Comparison of ENCODE assay signal across 13 cellular contexts in the genomic region with DNA sequence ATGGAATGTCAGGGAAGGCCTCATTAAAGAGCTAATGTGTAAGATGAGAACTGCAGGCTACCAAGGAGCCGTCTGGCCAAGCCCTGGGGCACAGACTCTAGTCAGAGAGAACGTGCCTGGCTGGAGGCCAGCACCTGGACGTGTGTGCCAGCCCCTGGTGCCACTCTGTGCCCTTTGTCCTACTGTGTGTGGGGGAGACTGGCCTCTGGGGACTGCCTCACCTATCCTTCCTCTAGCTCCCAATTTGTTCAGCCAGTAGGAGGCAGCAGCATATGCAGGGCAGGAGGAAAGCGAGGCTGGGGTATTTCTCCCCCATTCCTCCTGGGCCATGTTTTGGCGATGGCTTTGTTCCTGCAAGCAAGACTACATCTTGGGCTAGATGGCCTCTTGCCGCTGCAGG. TPM values are rescaled to one million over a fixed set of nuclear protein-coding genes. Genes with fewer than 3 reads are reported as not detected.
DNase-seq lines count a peak whose midpoint lies in the region; ATAC-seq, FAIRE-seq and TF ChIP-seq lines count a peak whose summit lies in the region.
"Had no signal": no experiment of that assay in that cellular context is flagged by ENCODE, and none has a peak within 500 bp of the region (broad histone marks: within the 10 kb centered on the region; RNA-seq: fewer than 3 reads in every experiment).

No MANE protein-coding gene starts in this region.

- no TSS peak for BruUV-seq in Calu3 (replicated peaks; lab: Mats Ljungman, UMichigan)

- no peak for TF ChIP-seq EP300 in Ishikawa (IDR thresholded peaks at IDR 0.05; ENCODE audit: borderline replicate concordance)

- H3K27ac Mint-ChIP-seq in Calu3 (ENCODE audit: unreplicated experiment) (no peak overlapping the region), WTC11 (no peak overlapping the region)
- H3K27ac Mint-ChIP-seq: dendritic cell treated with granulocyte-macrophage colony-stimulating factor and Interleukin-4, amounts not matched to agents 40 ng/mL and 50 ng/mL, for 4 days had no signal

- FAIRE-seq in GM12892 (lab: Jason Lieb, UNC) = no peak

- no peaks in the 10 kb centered on the region for H3K27me3 Mint-ChIP-seq in Calu3 (ENCODE audit: unreplicated experiment)
- no peaks in the 10 kb centered on the region for H3K27me3 Mint-ChIP-seq in WTC11 (ENCODE audit: low read depth)
- H3K27me3 Mint-ChIP-seq: CD4-positive, CD25-positive, alpha-beta regulatory T cell; dendritic cell treated with granulocyte-macrophage colony-stimulating factor and Interleukin-4, amounts not matched to agents 40 ng/mL and 50 ng/mL, for 4 days had no signal

- H3K9me3 Mint-ChIP-seq in Calu3 (ENCODE audit: low read depth, unreplicated experiment) (no peaks in the 10 kb centered on the region), WTC11 (peaks cover 12% of the 10 kb centered on the region)
- H3K9me3 Mint-ChIP-seq: dendritic cell treated with granulocyte-macrophage colony-stimulating factor and Interleukin-4, amounts not matched to agents 40 ng/mL and 50 ng/mL, for 4 days had no signal

- ATAC-seq in WTC11 (peak; percentile 72), left colon (peak; percentile 27)

- H3K4me1 Mint-ChIP-seq in Calu3 (ENCODE audit: low read depth, unreplicated experiment) (peaks cover 13% of the 10 kb centered on the region), WTC11 (no peaks in the 10 kb centered on the region)

- no peak for TF ChIP-seq POLR2A in GM12892 (IDR thresholded peaks at IDR 0.05; ENCODE audit: low read depth, low read length)

- peak; percentile 51 for DNase-seq in Calu3
- peak; percentile 50 for DNase-seq in WTC11 (ENCODE audit: low spot score)
- no peak for DNase-seq in left colon
- no peak for DNase-seq in activated CD4-positive, alpha-beta T cell treated with anti-CD3 and anti-CD28 coated beads, Interleukin-2, amount 50 U/mL, for 4 hours
- DNase-seq in GM12892 (ENCODE audit: insufficient read length) = no peak
- no peak for DNase-seq in mesenteric fat pad (ENCODE audit: low spot score)
- DNase-seq in RWPE1 (ENCODE audit: low spot score) = no peak
- DNase-seq: CD4-positive, CD25-positive, alpha-beta regulatory T cell; NCI-H510A treated with DMSO at 0.1 percent for 48 hours; sigmoid colon had no signal

- CTCF ChIA-PET in Calu3 (lab: Charles Lee) (interaction anchor here (0.6 to 1.7 kb wide), 7 partner anchors 12 to 619 kb away, joined by 3 to 9 read pairs (median 4); a partner anchor contains a TSS), WTC11 (lab: Charles Lee) (interaction anchor here (0.5 to 1.7 kb wide), 28 partner anchors 10 to 619 kb away, joined by 3 to 17 read pairs (median 5); a partner anchor contains a TSS), RWPE1 (lab: Yijun Ruan, JAX) (interaction anchor here (0.5 to 0.8 kb wide), 2 partner anchors 20 to 82 kb away, joined by 3 to 5 read pairs; no protein-coding TSS in a partner anchor)

- H3K4me3 Mint-ChIP-seq in Calu3 (ENCODE audit: low read depth, unreplicated experiment) (no peak overlapping the region), WTC11 (no peak overlapping the region)
- H3K4me3 Mint-ChIP-seq: CD4-positive, CD25-positive, alpha-beta regulatory T cell; dendritic cell treated with granulocyte-macrophage colony-stimulating factor and Interleukin-4, amounts not matched to agents 40 ng/mL and 50 ng/mL, for 4 days had no signal

- H3K36me3 Mint-ChIP-seq in Calu3 (ENCODE audit: insufficient read depth, unreplicated experiment) = peaks cover 7% of the 10 kb centered on the region
- H3K36me3 Mint-ChIP-seq in WTC11 = peaks cover 33% of the 10 kb centered on the region

- TF ChIP-seq RAD21 in Ishikawa (IDR thresholded peaks at IDR 0.05; ENCODE audit: low read depth) = peak; percentile 27; the same call in 1 of the 2 replicates

- intact Hi-C loops in Calu3 (cut with micrococcal nuclease; ENCODE audit: unreplicated experiment) (no loop called here), left colon (cut with DNase I, micrococcal nuclease) (no loop called here)

- no peak overlapping the region for H3K27ac ChIP-seq in RWPE1
- H3K27ac ChIP-seq: sigmoid colon, SK-N-MC had no signal

- TF ChIP-seq CTCF in Calu3 (IDR thresholded peaks at IDR 0.05; ENCODE audit: unreplicated experiment) = no peak
- TF ChIP-seq CTCF in WTC11 (IDR thresholded peaks at IDR 0.05) = 0 out of 2 replicates have a peak, but pooled peaks have one; percentile 29
- no peak for TF ChIP-seq CTCF in RWPE1 (conservative IDR thresholded peaks at IDR 0.05; ENCODE audit: low read depth)

- POLR2A ChIA-PET in WTC11 (lab: Charles Lee) (interaction anchor here (0.6 to 0.8 kb wide), 4 partner anchors 12 to 534 kb away, joined by 3 to 5 read pairs (median 4); no protein-coding TSS in a partner anchor), RWPE1 (lab: Yijun Ruan, JAX; ENCODE audit: low non-redundant PET) (no interaction called here)

TF ChIP-seq in Ishikawa, 13 proteins besides CTCF, POLR2A, EP300 and RAD21:
- TF ChIP-seq NFIC (IDR thresholded peaks at IDR 0.05) = peak; percentile 58
- TF ChIP-seq, protein P1, sequence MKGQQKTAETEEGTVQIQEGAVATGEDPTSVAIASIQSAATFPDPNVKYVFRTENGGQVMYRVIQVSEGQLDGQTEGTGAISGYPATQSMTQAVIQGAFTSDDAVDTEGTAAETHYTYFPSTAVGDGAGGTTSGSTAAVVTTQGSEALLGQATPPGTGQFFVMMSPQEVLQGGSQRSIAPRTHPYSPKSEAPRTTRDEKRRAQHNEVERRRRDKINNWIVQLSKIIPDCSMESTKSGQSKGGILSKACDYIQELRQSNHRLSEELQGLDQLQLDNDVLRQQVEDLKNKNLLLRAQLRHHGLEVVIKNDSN (IDR thresholded peaks at IDR 0.05) = no peak

TF ChIP-seq in WTC11, 78 proteins besides CTCF, POLR2A, EP300 and RAD21 (continues in another document):
- TF ChIP-seq RORB (CRISPR knock-in tag; IDR thresholded peaks at IDR 0.05) (no peak), CREB1 (CRISPR knock-in tag; IDR thresholded peaks at IDR 0.05) (no peak), ELF4 (CRISPR knock-in tag; IDR thresholded peaks at IDR 0.05; ENCODE audit: low read depth) (no peak), ZNF263 (CRISPR knock-in tag; IDR thresholded peaks at IDR 0.05; ENCODE audit: low read depth) (no peak)
- TF ChIP-seq, protein P2, sequence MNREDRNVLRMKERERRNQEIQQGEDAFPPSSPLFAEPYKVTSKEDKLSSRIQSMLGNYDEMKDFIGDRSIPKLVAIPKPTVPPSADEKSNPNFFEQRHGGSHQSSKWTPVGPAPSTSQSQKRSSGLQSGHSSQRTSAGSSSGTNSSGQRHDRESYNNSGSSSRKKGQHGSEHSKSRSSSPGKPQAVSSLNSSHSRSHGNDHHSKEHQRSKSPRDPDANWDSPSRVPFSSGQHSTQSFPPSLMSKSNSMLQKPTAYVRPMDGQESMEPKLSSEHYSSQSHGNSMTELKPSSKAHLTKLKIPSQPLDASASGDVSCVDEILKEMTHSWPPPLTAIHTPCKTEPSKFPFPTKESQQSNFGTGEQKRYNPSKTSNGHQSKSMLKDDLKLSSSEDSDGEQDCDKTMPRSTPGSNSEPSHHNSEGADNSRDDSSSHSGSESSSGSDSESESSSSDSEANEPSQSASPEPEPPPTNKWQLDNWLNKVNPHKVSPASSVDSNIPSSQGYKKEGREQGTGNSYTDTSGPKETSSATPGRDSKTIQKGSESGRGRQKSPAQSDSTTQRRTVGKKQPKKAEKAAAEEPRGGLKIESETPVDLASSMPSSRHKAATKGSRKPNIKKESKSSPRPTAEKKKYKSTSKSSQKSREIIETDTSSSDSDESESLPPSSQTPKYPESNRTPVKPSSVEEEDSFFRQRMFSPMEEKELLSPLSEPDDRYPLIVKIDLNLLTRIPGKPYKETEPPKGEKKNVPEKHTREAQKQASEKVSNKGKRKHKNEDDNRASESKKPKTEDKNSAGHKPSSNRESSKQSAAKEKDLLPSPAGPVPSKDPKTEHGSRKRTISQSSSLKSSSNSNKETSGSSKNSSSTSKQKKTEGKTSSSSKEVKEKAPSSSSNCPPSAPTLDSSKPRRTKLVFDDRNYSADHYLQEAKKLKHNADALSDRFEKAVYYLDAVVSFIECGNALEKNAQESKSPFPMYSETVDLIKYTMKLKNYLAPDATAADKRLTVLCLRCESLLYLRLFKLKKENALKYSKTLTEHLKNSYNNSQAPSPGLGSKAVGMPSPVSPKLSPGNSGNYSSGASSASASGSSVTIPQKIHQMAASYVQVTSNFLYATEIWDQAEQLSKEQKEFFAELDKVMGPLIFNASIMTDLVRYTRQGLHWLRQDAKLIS (CRISPR knock-in tag; IDR thresholded peaks at IDR 0.05; ENCODE audit: borderline replicate concordance) = no peak
- TF ChIP-seq, protein P3, sequence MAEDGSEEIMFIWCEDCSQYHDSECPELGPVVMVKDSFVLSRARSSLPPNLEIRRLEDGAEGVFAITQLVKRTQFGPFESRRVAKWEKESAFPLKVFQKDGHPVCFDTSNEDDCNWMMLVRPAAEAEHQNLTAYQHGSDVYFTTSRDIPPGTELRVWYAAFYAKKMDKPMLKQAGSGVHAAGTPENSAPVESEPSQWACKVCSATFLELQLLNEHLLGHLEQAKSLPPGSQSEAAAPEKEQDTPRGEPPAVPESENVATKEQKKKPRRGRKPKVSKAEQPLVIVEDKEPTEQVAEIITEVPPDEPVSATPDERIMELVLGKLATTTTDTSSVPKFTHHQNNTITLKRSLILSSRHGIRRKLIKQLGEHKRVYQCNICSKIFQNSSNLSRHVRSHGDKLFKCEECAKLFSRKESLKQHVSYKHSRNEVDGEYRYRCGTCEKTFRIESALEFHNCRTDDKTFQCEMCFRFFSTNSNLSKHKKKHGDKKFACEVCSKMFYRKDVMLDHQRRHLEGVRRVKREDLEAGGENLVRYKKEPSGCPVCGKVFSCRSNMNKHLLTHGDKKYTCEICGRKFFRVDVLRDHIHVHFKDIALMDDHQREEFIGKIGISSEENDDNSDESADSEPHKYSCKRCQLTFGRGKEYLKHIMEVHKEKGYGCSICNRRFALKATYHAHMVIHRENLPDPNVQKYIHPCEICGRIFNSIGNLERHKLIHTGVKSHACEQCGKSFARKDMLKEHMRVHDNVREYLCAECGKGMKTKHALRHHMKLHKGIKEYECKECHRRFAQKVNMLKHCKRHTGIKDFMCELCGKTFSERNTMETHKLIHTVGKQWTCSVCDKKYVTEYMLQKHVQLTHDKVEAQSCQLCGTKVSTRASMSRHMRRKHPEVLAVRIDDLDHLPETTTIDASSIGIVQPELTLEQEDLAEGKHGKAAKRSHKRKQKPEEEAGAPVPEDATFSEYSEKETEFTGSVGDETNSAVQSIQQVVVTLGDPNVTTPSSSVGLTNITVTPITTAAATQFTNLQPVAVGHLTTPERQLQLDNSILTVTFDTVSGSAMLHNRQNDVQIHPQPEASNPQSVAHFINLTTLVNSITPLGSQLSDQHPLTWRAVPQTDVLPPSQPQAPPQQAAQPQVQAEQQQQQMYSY (CRISPR knock-in tag; IDR thresholded peaks at IDR 0.05) = peak; percentile 65

RNA-seq across cellular contexts. Expression of a gene that starts 37.1 kb away (rescaled TPM):
- 84.9 and 99.0 TPM in 2 replicates for total RNA-seq in Calu3 (2022)
- 87.4 to 102 TPM (median 93.4 TPM) in 3 replicates for total RNA-seq in WTC11 (2021)
- 10 to 100 TPM; 18.4 to 22.8 TPM for total RNA-seq in left colon
- polyA plus RNA-seq in GM12892 (2012; ENCODE audit: missing spikeins) = 31.7 TPM
- 14.3 TPM for total RNA-seq in mesenteric fat pad

RNA-seq across cellular contexts. Expression of a gene that starts 37.1 kb away (rescaled TPM):
- total RNA-seq in Calu3 (2022) (42.5 and 43.2 TPM in 2 replicates), WTC11 (2021) (5.2 to 6.0 TPM (median 5.8 TPM) in 3 replicates), left colon (10 to 100 TPM; 11.0 to 13.8 TPM), mesenteric fat pad (9.7 TPM)
- 0.72 TPM for polyA plus RNA-seq in GM12892 (2012; ENCODE audit: missing spikeins)

Comparison
In these comparisons a context has a peak if more than half of its experiments do, and no peak if none do; other contexts are left out.
1. DNase-seq: peak in Calu3 (single experiment) and WTC11 (single experiment); none in left colon (0 of 2), activated CD4-positive, alpha-beta T cell treated with anti-CD3 and anti-CD28 coated beads, Interleukin-2, amount 50 U/mL, for 4 hours (0 of 2), GM12892 (single experiment), mesenteric fat pad (single experiment) and RWPE1 (single experiment).